Comparison of ENCODE assay signal across 35 cellular contexts in genomic region chr5:88542786-88543185, GRCh38.
"Had no signal": no experiment of that assay in that cellular context is flagged by ENCODE, and none has a peak within 500 bp of the region (broad histone marks: within the 10 kb centered on the region; RNA-seq: fewer than 3 reads in every experiment).

No MANE protein-coding gene starts in this region.

- H3K27me3 ChIP-seq: body of pancreas, colonic mucosa, esophagus squamous epithelium had no signal

- FAIRE-seq: endometrium, endothelial cell of umbilical vein, frontal cortex had no signal

- H3K36me3 Mint-ChIP-seq: activated naive CD8-positive, alpha-beta T cell; WTC11 had no signal

- H3K27ac Mint-ChIP-seq: activated CD4-positive, alpha-beta memory T cell treated with anti-CD3 and anti-CD28 coated beads, Interleukin-2, amount 10 ng/mL, durations not matched to agents 7 days and 5 days; activated CD4-positive, alpha-beta T cell treated with anti-CD3 and anti-CD28 coated beads, Interleukin-2, amount 10 ng/mL, durations not matched to agents 7 days and 5 days; activated naive CD8-positive, alpha-beta T cell; activated T-cell treated with anti-CD3 and anti-CD28 coated beads, Interleukin-2, amount 50 U/mL, for 24 hours; activated T-cell treated with anti-CD3 and anti-CD28 coated beads, Interleukin-2, amount 50 U/mL, for 72 hours; activated T-helper 17 cell treated with anti-CD3 and anti-CD28 coated beads, Interleukin-2, amount 50 U/mL, for 72 hours; WTC11 had no signal

- H3K4me3 ChIP-seq: body of pancreas, breast epithelium, cardiac muscle cell, colonic mucosa, esophagus squamous epithelium, heart left ventricle had no signal

- H3K4me1 ChIP-seq: body of pancreas, breast epithelium, colonic mucosa, esophagus squamous epithelium, heart left ventricle had no signal

- H3K36me3 ChIP-seq: breast epithelium, cardiac muscle cell, colonic mucosa, esophagus squamous epithelium, heart left ventricle had no signal

- H3K27me3 Mint-ChIP-seq: activated CD4-positive, alpha-beta memory T cell treated with anti-CD3 and anti-CD28 coated beads, Interleukin-2, amount 10 ng/mL, durations not matched to agents 7 days and 5 days had no signal

- H3K4me3 Mint-ChIP-seq: activated CD4-positive, alpha-beta memory T cell treated with anti-CD3 and anti-CD28 coated beads, Interleukin-2, amount 10 ng/mL, durations not matched to agents 7 days and 5 days; activated CD4-positive, alpha-beta T cell treated with anti-CD3 and anti-CD28 coated beads, Interleukin-2, amount 10 ng/mL, durations not matched to agents 7 days and 5 days; activated naive CD8-positive, alpha-beta T cell; activated T-cell treated with anti-CD3 and anti-CD28 coated beads, Interleukin-2, amount 50 U/mL, for 24 hours; activated T-cell treated with anti-CD3 and anti-CD28 coated beads, Interleukin-2, amount 50 U/mL, for 72 hours; activated T-helper 17 cell treated with anti-CD3 and anti-CD28 coated beads, Interleukin-2, amount 50 U/mL, for 72 hours; WTC11 had no signal

- ATAC-seq: activated T-cell treated with anti-CD3 and anti-CD28 coated beads, Interleukin-2, amount 50 U/mL, for 72 hours; activated T-helper 17 cell treated with anti-CD3 and anti-CD28 coated beads, Interleukin-2, amount 50 U/mL, for 72 hours; body of pancreas; heart left ventricle; WTC11 had no signal

- H3K9me3 ChIP-seq: body of pancreas, breast epithelium, colonic mucosa, esophagus squamous epithelium, heart left ventricle had no signal

- H3K27ac ChIP-seq: body of pancreas, breast epithelium, cardiac muscle cell, colonic mucosa, epithelial cell of prostate, esophagus squamous epithelium, heart left ventricle, VCaP had no signal

- DNase-seq: activated CD4-positive, alpha-beta memory T cell treated with anti-CD3 and anti-CD28 coated beads, Interleukin-2, amount 10 ng/mL, durations not matched to agents 7 days and 5 days; activated CD4-positive, alpha-beta T cell treated with anti-CD3 and anti-CD28 coated beads for 1 hour; activated CD4-positive, alpha-beta T cell treated with anti-CD3 and anti-CD28 coated beads for 4 hours; activated CD4-positive, alpha-beta T cell treated with anti-CD3 and anti-CD28 coated beads, Interleukin-2, amount 10 ng/mL, durations not matched to agents 7 days and 5 days; activated CD4-positive, alpha-beta T cell treated with anti-CD3 and anti-CD28 coated beads, Interleukin-2, amount 50 U/mL, for 4 hours; activated CD8-positive, alpha-beta memory T cell treated with anti-CD3 and anti-CD28 coated beads, Interleukin-2, amount 50 U/mL, for 48 hours; activated effector memory CD4-positive, alpha-beta T cell treated with Interleukin-2 at 50 U/mL for 16 hours; activated gamma-delta T cell treated with Interleukin-2 at 50 U/mL for 16 hours; activated naive CD4-positive, alpha-beta T cell treated with anti-CD3 and anti-CD28 coated beads, Interleukin-2, amount 50 U/mL, for 16 hours; activated naive CD4-positive, alpha-beta T cell treated with Interleukin-2 at 50 U/mL for 16 hours; activated T-cell treated with anti-CD3 and anti-CD28 coated beads for 4 hours; activated T-cell treated with anti-CD3 and anti-CD28 coated beads, Interleukin-2, amount 50 U/mL, for 24 hours; activated T-cell treated with anti-CD3 and anti-CD28 coated beads, Interleukin-2, amount 50 U/mL, for 72 hours; amniotic stem cell; anterior cingulate cortex; body of pancreas; central memory CD4-positive, alpha-beta T cell; cerebellar nuclear complex; colonic mucosa; effector CD8-positive, alpha-beta T cell; esophagus squamous epithelium; foreskin fibroblast; heart left ventricle; hypothalamus; T-helper 2 cell had no signal

- H3K9me3 Mint-ChIP-seq: activated CD4-positive, alpha-beta memory T cell treated with anti-CD3 and anti-CD28 coated beads, Interleukin-2, amount 10 ng/mL, durations not matched to agents 7 days and 5 days; activated CD4-positive, alpha-beta T cell treated with anti-CD3 and anti-CD28 coated beads, Interleukin-2, amount 10 ng/mL, durations not matched to agents 7 days and 5 days; activated T-cell treated with anti-CD3 and anti-CD28 coated beads, Interleukin-2, amount 50 U/mL, for 24 hours; activated T-cell treated with anti-CD3 and anti-CD28 coated beads, Interleukin-2, amount 50 U/mL, for 72 hours; activated T-helper 17 cell treated with anti-CD3 and anti-CD28 coated beads, Interleukin-2, amount 50 U/mL, for 72 hours; WTC11 had no signal

- H3K4me1 Mint-ChIP-seq: activated CD4-positive, alpha-beta memory T cell treated with anti-CD3 and anti-CD28 coated beads, Interleukin-2, amount 10 ng/mL, durations not matched to agents 7 days and 5 days; activated CD4-positive, alpha-beta T cell treated with anti-CD3 and anti-CD28 coated beads, Interleukin-2, amount 10 ng/mL, durations not matched to agents 7 days and 5 days; activated T-helper 17 cell treated with anti-CD3 and anti-CD28 coated beads, Interleukin-2, amount 50 U/mL, for 72 hours had no signal
